In the genomic region with DNA sequence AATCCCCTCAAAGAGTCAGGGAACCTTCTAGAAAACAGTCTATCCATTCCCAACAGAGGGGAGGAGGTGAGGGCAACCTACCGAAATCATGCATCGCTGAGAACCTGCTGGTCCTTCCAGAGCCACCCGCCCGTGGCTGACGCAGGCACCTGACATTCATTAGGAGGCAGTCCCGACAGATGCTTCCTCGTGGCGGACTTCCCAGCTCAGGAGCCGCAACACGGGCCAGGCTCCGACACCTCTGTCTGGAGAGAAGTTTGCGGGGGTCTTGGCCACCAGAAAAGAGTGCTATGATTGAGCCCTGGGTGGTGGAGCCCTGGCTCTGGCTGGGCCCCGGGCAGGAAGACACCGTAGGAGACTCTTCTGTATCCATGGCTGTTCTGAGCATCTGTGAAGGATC, we compare ENCODE assay signal across 24 cellular contexts.
A peak's percentile ranks its signal among the peaks of the same experiment; 100 is the strongest.
DNase-seq lines count a peak whose midpoint lies in the region; ATAC-seq and TF ChIP-seq lines count a peak whose summit lies in the region.
"Had no signal": no experiment of that assay in that cellular context is flagged by ENCODE, and none has a peak within 500 bp of the region (broad histone marks: within the 10 kb centered on the region; RNA-seq: fewer than 3 reads in every experiment).

No MANE protein-coding gene starts in this region.

- H3K4me2 ChIP-seq in osteoblast (ENCODE audit: insufficient read depth, low read length) = no peak overlapping the region

- intact Hi-C loops in left ventricle myocardium inferior (cut with micrococcal nuclease) (no loop called here), left cardiac atrium (cut with DNase I) (no loop called here), esophagus squamous epithelium (cut with DNase I) (no loop called here), aorta (cut with DNase I) (no loop called here)

- H4K20me1 ChIP-seq in osteoblast (ENCODE audit: insufficient read depth, low read length) = no peaks in the 10 kb centered on the region

- H3K27me3 Mint-ChIP-seq in activated naive CD8-positive, alpha-beta T cell treated with anti-CD3 and anti-CD28 coated beads, Interleukin-2, amount 50 U/mL, for 24 hours = peaks cover 13% of the 10 kb centered on the region
- H3K27me3 Mint-ChIP-seq: activated B cell treated with CpG ODN at 0.5 μM for 24 hours; CD4-positive, alpha-beta T cell had no signal

- H3K9me3 ChIP-seq in left ventricle myocardium inferior (replicated peaks) (no peaks in the 10 kb centered on the region), esophagus squamous epithelium (no peaks in the 10 kb centered on the region), osteoblast (ENCODE audit: low read depth, low read length) (no peaks in the 10 kb centered on the region), aorta (ENCODE audit: control insufficient read depth, low read length) (no peaks in the 10 kb centered on the region)
- H3K9me3 ChIP-seq: body of pancreas, left lung had no signal

- no peaks in the 10 kb centered on the region for H3K79me2 ChIP-seq in osteoblast (ENCODE audit: insufficient read depth, low read length)

- no peak for TF ChIP-seq POLR2A in esophagus squamous epithelium (IDR thresholded peaks at IDR 0.05)

- H3K4me1 ChIP-seq in left ventricle myocardium inferior = peaks cover 45% of the 10 kb centered on the region
- H3K4me1 ChIP-seq in esophagus squamous epithelium = peaks cover 0 to 34% (median 7%) of the 10 kb centered on the region in 3 donors
- H3K4me1 ChIP-seq in osteoblast (ENCODE audit: insufficient read depth, low read length) = peaks cover 56% of the 10 kb centered on the region
- H3K4me1 ChIP-seq in aorta (ENCODE audit: control insufficient read depth in 1 of 2, insufficient read depth in 2 of 2, low read length in 2 of 2) = peaks cover 8 to 9% of the 10 kb centered on the region in 2 donors
- H3K4me1 ChIP-seq: left lung had no signal

- H3K27me3 ChIP-seq in left ventricle myocardium inferior (ENCODE audit: low read depth) (peaks cover 24% of the 10 kb centered on the region), esophagus squamous epithelium (peaks cover 0 to 82% (median 0%) of the 10 kb centered on the region in 4 donors), osteoblast (ENCODE audit: insufficient read depth, low read length) (no peaks in the 10 kb centered on the region), aorta (ENCODE audit: control insufficient read depth in 1 of 2, insufficient read depth in 2 of 2, low read length in 1 of 2) (no peaks in the 10 kb centered on the region)
- H3K27me3 ChIP-seq: body of pancreas had no signal

- 67 to 84% methylated on average over 7 to 10 of the region's 14 CpGs for WGBS in esophagus squamous epithelium, 2 donors
- 60 to 66% methylated on average over 14 of the region's 14 CpGs for WGBS in aorta, 2 donors

- H3K27ac ChIP-seq in left ventricle myocardium inferior (replicated peaks) (peak overlapping the region; percentile 68), esophagus squamous epithelium (peak overlapping the region in 3 of 4 donors; percentile 49 to 88 (median 76)), osteoblast (ENCODE audit: low read depth, low read length) (peak overlapping the region; percentile 95), aorta (ENCODE audit: low read depth in 1 of 2, low read length in 2 of 2) (peak overlapping the region; percentile 93 to 99)
- H3K27ac ChIP-seq: left lung, RWPE1, SK-N-MC had no signal

- DNase-seq in left ventricle myocardium inferior (no peak), left cardiac atrium (no peak), esophagus squamous epithelium (lab: John Stamatoyannopoulos, UW) (no peak), osteoblast (ENCODE audit: insufficient read length, low spot score, missing footprints) (no peak), aorta (no peak), NAMALWA (ENCODE audit: low spot score) (no peak), midbrain (lab: John Stamatoyannopoulos, UW) (no peak)
- no peak for DNase-seq in activated naive CD8-positive, alpha-beta T cell treated with anti-CD3 and anti-CD28 coated beads, Interleukin-2, amount 50 U/mL, for 24 hours
- DNase-seq: activated B cell treated with CpG ODN at 0.5 μM for 24 hours; activated CD4-positive, alpha-beta T cell treated with anti-CD3 and anti-CD28 coated beads, Interleukin-2, amount 50 U/mL, for 1 hour; activated T-cell treated with anti-CD3 and anti-CD28 coated beads, Interleukin-2, amount 50 U/mL, for 72 hours; AML-193; body of pancreas; CD4-positive, alpha-beta T cell; naive thymus-derived CD4-positive, alpha-beta T cell; NCI-H1092; NCI-H1694; NCI-H446; NCI-H82; stimulated activated naive B cell treated with anti-CD40 and anti-IgM and Interleukin-4, amounts not matched to agents 10 μg/mL and 1 μg/mL and 100 μg/mL, for 72 hours had no signal

- peaks cover 14% of the 10 kb centered on the region for H3K4me1 Mint-ChIP-seq in activated naive CD8-positive, alpha-beta T cell treated with anti-CD3 and anti-CD28 coated beads, Interleukin-2, amount 50 U/mL, for 24 hours
- H3K4me1 Mint-ChIP-seq: activated B cell treated with CpG ODN at 0.5 μM for 24 hours; stimulated activated naive B cell treated with anti-CD40 and anti-IgM and Interleukin-4, amounts not matched to agents 10 μg/mL and 1 μg/mL and 100 μg/mL, for 72 hours had no signal

- ATAC-seq in left cardiac atrium (no peak), aorta (ENCODE audit: low FRiP score) (no peak)
- ATAC-seq in activated naive CD8-positive, alpha-beta T cell treated with anti-CD3 and anti-CD28 coated beads, Interleukin-2, amount 50 U/mL, for 24 hours = no peak
- ATAC-seq: activated T-cell treated with anti-CD3 and anti-CD28 coated beads, Interleukin-2, amount 50 U/mL, for 72 hours; body of pancreas; left lung; naive thymus-derived CD4-positive, alpha-beta T cell; stimulated activated naive B cell treated with anti-CD40 and anti-IgM and Interleukin-4, amounts not matched to agents 10 μg/mL and 1 μg/mL and 100 μg/mL, for 72 hours had no signal

- H3K36me3 Mint-ChIP-seq in activated naive CD8-positive, alpha-beta T cell treated with anti-CD3 and anti-CD28 coated beads, Interleukin-2, amount 50 U/mL, for 24 hours (ENCODE audit: low read depth) = no peaks in the 10 kb centered on the region
- H3K36me3 Mint-ChIP-seq: naive thymus-derived CD4-positive, alpha-beta T cell; stimulated activated naive B cell treated with anti-CD40 and anti-IgM and Interleukin-4, amounts not matched to agents 10 μg/mL and 1 μg/mL and 100 μg/mL, for 72 hours had no signal

- H3K36me3 ChIP-seq in left ventricle myocardium inferior (no peaks in the 10 kb centered on the region), esophagus squamous epithelium (no peaks in the 10 kb centered on the region), osteoblast (ENCODE audit: insufficient read depth, low read length) (no peaks in the 10 kb centered on the region), aorta (ENCODE audit: control insufficient read depth in 1 of 2, insufficient read depth in 2 of 2, low read length in 1 of 2) (no peaks in the 10 kb centered on the region)
- H3K36me3 ChIP-seq: left lung had no signal

- H3K9me3 Mint-ChIP-seq in activated naive CD8-positive, alpha-beta T cell treated with anti-CD3 and anti-CD28 coated beads, Interleukin-2, amount 50 U/mL, for 24 hours = peaks cover 7% of the 10 kb centered on the region
- H3K9me3 Mint-ChIP-seq: activated B cell treated with CpG ODN at 0.5 μM for 24 hours; CD4-positive, alpha-beta T cell had no signal

- H3K27ac Mint-ChIP-seq in activated naive CD8-positive, alpha-beta T cell treated with anti-CD3 and anti-CD28 coated beads, Interleukin-2, amount 50 U/mL, for 24 hours = no peak overlapping the region
- H3K27ac Mint-ChIP-seq: activated B cell treated with CpG ODN at 0.5 μM for 24 hours; activated T-cell treated with anti-CD3 and anti-CD28 coated beads, Interleukin-2, amount 50 U/mL, for 72 hours; CD4-positive, alpha-beta T cell; naive thymus-derived CD4-positive, alpha-beta T cell; stimulated activated naive B cell treated with anti-CD40 and anti-IgM and Interleukin-4, amounts not matched to agents 10 μg/mL and 1 μg/mL and 100 μg/mL, for 72 hours had no signal

- no peak overlapping the region for H3K4me3 Mint-ChIP-seq in activated naive CD8-positive, alpha-beta T cell treated with anti-CD3 and anti-CD28 coated beads, Interleukin-2, amount 50 U/mL, for 24 hours
- H3K4me3 Mint-ChIP-seq: activated B cell treated with CpG ODN at 0.5 μM for 24 hours; activated T-cell treated with anti-CD3 and anti-CD28 coated beads, Interleukin-2, amount 50 U/mL, for 72 hours; CD4-positive, alpha-beta T cell; naive thymus-derived CD4-positive, alpha-beta T cell; stimulated activated naive B cell treated with anti-CD40 and anti-IgM and Interleukin-4, amounts not matched to agents 10 μg/mL and 1 μg/mL and 100 μg/mL, for 72 hours had no signal

- no peak for TF ChIP-seq CTCF in left ventricle myocardium inferior (IDR thresholded peaks at IDR 0.05; ENCODE audit: borderline replicate concordance)
- no peak for TF ChIP-seq CTCF in esophagus squamous epithelium (IDR thresholded peaks at IDR 0.05)
- TF ChIP-seq CTCF in osteoblast (IDR thresholded peaks at IDR 0.05; ENCODE audit: extremely low read depth, low read depth, low read length) = no peak

- H3K4me3 ChIP-seq in left ventricle myocardium inferior = no peak overlapping the region
- no peak overlapping the region for H3K4me3 ChIP-seq in esophagus squamous epithelium
- H3K4me3 ChIP-seq in osteoblast (ENCODE audit: insufficient read depth, low read length) = no peak overlapping the region
- no peak overlapping the region for H3K4me3 ChIP-seq in aorta (ENCODE audit: low read length in 2 of 2)
- H3K4me3 ChIP-seq: body of pancreas, left lung, SK-N-MC, skin epidermis had no signal

- peak overlapping the region; percentile 48 for H2AFZ ChIP-seq in osteoblast (ENCODE audit: low read length)
